9 cellular contexts compared by ENCODE assay signal in genomic region chr2:164913640-164914346, GRCh38. TPM values are rescaled to one million over a fixed set of nuclear protein-coding genes. Genes with fewer than 3 reads are reported as not detected.
DNase-seq lines count a peak whose midpoint lies in the region; ATAC-seq and TF ChIP-seq lines count a peak whose summit lies in the region.
"Had no signal": no experiment of that assay in that cellular context is flagged by ENCODE, and none has a peak within 500 bp of the region (broad histone marks: within the 10 kb centered on the region; RNA-seq: fewer than 3 reads in every experiment).

No MANE protein-coding gene starts in this region.

- no peak overlapping the region for H3K4me3 Mint-ChIP-seq in chondrocyte (ENCODE audit: unreplicated experiment)
- H3K4me3 Mint-ChIP-seq in memory B cell: no peak overlapping the region
- no peak overlapping the region for H3K4me3 Mint-ChIP-seq in activated T-cell treated with anti-CD3 and anti-CD28 coated beads, Interleukin-2, amount 50 U/mL, for 24 hours

- H3K4me1 Mint-ChIP-seq in chondrocyte (ENCODE audit: low read depth): peaks cover 42% of the 10 kb centered on the region
- H3K4me1 Mint-ChIP-seq in memory B cell: peaks cover 22% of the 10 kb centered on the region
- peaks cover 11% of the 10 kb centered on the region for H3K4me1 Mint-ChIP-seq in activated T-cell treated with anti-CD3 and anti-CD28 coated beads, Interleukin-2, amount 50 U/mL, for 24 hours (ENCODE audit: low read depth)

- peak; percentile 79 for TF ChIP-seq CTCF in chondrocyte (IDR thresholded peaks at IDR 0.05)
- TF ChIP-seq CTCF in GM13976 (IDR thresholded peaks at IDR 0.05; ENCODE audit: borderline replicate concordance, control extremely low read depth, extremely low read depth, insufficient read depth, missing control alignments): no peak

- H3K27me3 Mint-ChIP-seq in chondrocyte (ENCODE audit: low read depth) (no peaks in the 10 kb centered on the region), memory B cell (no peaks in the 10 kb centered on the region)
- H3K27me3 Mint-ChIP-seq in activated T-cell treated with anti-CD3 and anti-CD28 coated beads, Interleukin-2, amount 50 U/mL, for 24 hours: no peaks in the 10 kb centered on the region

- H3K36me3 Mint-ChIP-seq in chondrocyte (ENCODE audit: low read depth) (no peaks in the 10 kb centered on the region), memory B cell (no peaks in the 10 kb centered on the region)
- H3K36me3 Mint-ChIP-seq in activated T-cell treated with anti-CD3 and anti-CD28 coated beads, Interleukin-2, amount 50 U/mL, for 24 hours (ENCODE audit: low read depth): no peaks in the 10 kb centered on the region

- ATAC-seq in memory B cell (ENCODE audit: low read depth) (peak; percentile 67), HG02973 (IDR thresholded peaks at IDR 0.05; ENCODE audit: unreplicated experiment) (no peak)

- H3K9me3 Mint-ChIP-seq in chondrocyte (ENCODE audit: low read depth) (no peaks in the 10 kb centered on the region), memory B cell (no peaks in the 10 kb centered on the region)
- H3K9me3 Mint-ChIP-seq in activated T-cell treated with anti-CD3 and anti-CD28 coated beads, Interleukin-2, amount 50 U/mL, for 24 hours: no peaks in the 10 kb centered on the region

- DNase-seq in AML-193 (lab: John Stamatoyannopoulos, UW) (peak; percentile 58 to 67), Kasumi-1 (lab: John Stamatoyannopoulos, UW) (peak; percentile 40 to 57), chondrocyte (ENCODE audit: low spot score) (no peak), memory B cell (ENCODE audit: low spot score in 2 of 2) (peak in 1 of 2 donors; percentile 27), GM13976 (ENCODE audit: low spot score) (no peak), KBM-7 (no peak)
- no peak for DNase-seq in activated T-cell treated with anti-CD3 and anti-CD28 coated beads, Interleukin-2, amount 50 U/mL, for 24 hours
- DNase-seq: islet precursor cell had no signal

- no peak overlapping the region for H3K27ac Mint-ChIP-seq in chondrocyte (ENCODE audit: unreplicated experiment)
- peak overlapping the region; percentile 0 for H3K27ac Mint-ChIP-seq in memory B cell
- H3K27ac Mint-ChIP-seq in activated T-cell treated with anti-CD3 and anti-CD28 coated beads, Interleukin-2, amount 50 U/mL, for 24 hours: no peak overlapping the region

- in situ Hi-C loops in GM13976 (cut with MboI; ENCODE audit: low sequenced_read_pairs, unreplicated experiment) (loop anchor here (25.0 kb wide), 1 partner anchor 176 kb away; no protein-coding TSS in a partner anchor), KBM-7 (cut with MboI; ENCODE audit: low pct_unique_long_range_greater_than_20kb, low sequenced_read_pairs) (no loop called here)

RNA-seq across cellular contexts. Expression of gene SLC38A11, which starts 41.5 kb away (rescaled TPM):
- 0.12 to 0.36 TPM (median 0.18 TPM) in 3 replicates for total RNA-seq in chondrocyte

Comparison
In these comparisons a context has a peak if more than half of its experiments do, and no peak if none do; other contexts are left out.
1. DNase-seq: peak in AML-193 (2 of 2) and Kasumi-1 (2 of 2); none in chondrocyte (single experiment), activated T-cell treated with anti-CD3 and anti-CD28 coated beads, Interleukin-2, amount 50 U/mL, for 24 hours (single experiment), GM13976 (single experiment) and KBM-7 (single experiment).